Comparison of ENCODE assay signal across 8 cellular contexts in the genomic region with DNA sequence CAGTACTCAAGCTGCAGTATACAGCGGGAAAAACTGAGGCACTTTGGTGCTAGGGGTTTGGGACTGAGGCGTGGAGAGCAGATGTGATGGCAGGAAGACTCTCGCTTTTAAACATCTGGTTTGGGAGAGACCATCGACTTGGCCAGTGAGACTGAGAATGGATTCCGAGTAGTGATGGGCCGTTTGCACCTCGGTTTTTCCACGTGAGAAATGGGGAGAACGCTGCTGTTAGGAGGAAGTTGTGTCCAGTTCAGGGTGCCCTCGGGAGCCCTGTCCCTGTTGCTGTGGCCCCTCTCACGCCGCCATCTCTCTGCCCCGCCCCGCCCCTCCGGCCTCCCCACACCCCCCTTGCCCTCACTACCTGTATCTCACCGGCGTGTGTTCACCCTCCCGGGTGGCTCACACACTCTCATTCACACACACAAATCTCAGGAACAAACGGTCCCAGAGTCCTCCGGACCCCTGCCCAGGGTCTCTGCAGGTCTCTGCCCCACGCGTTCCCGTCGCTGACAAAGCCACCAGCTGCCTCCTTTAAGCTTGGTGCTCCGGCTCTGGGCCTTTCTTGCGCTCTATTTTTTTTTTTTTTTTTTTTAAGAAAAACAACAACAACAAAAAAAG. TPM values are rescaled to one million over a fixed set of nuclear protein-coding genes. Genes with fewer than 3 reads are reported as not detected.
DNase-seq lines count a peak whose midpoint lies in the region; ATAC-seq and TF ChIP-seq lines count a peak whose summit lies in the region.

No MANE protein-coding gene starts in this region.

- H3K27me3 ChIP-seq in left lung, result peaks cover 0 to 20% of the 10 kb centered on the region in 2 donors
- no peaks in the 10 kb centered on the region for H3K27me3 ChIP-seq in tibial artery

- no peak for TF ChIP-seq CTCF in left lung (IDR thresholded peaks at IDR 0.05)
- TF ChIP-seq CTCF in tibial artery (IDR thresholded peaks at IDR 0.05), result no peak

- H3K4me3 ChIP-seq in left lung, result peak overlapping the region; percentile 67
- H3K4me3 ChIP-seq in tibial artery, result peak overlapping the region; percentile 73 to 92

- H3K36me3 ChIP-seq in left lung (no peaks in the 10 kb centered on the region), tibial artery (no peaks in the 10 kb centered on the region)

- intact Hi-C loops in left lung (cut with DNase I) (loop anchor here in 1 of 2 donors (2.0 to 10.0 kb wide), 2 partner anchors 15 to 123 kb away; no protein-coding TSS in a partner anchor), tibial artery (cut with DNase I; ENCODE audit: low total_unique reads) (loop anchor here (1.0 kb wide), 1 partner anchor 19 kb away; the partner anchor contains the start of gene NRSN2)

- H3K27ac ChIP-seq in adipose tissue (ENCODE audit: low read depth, low read length), result peak overlapping the region; percentile 11
- H3K27ac ChIP-seq in left lung, result peak overlapping the region; percentile 68 to 72
- H3K27ac ChIP-seq in tibial artery, result peak overlapping the region; percentile 95 to 96

- H3K9me3 ChIP-seq in left lung (no peaks in the 10 kb centered on the region), tibial artery (no peaks in the 10 kb centered on the region)

- DNase-seq in activated T-cell treated with anti-CD3 and anti-CD28 coated beads, Interleukin-2, amount 50 U/mL, for 1 hour, result peak; percentile 25
- DNase-seq in activated T-cell treated with anti-CD3 and anti-CD28 coated beads for 4 hours (no peak), left lung (no peak), tibial artery (no peak), SHP77 (lab: John Stamatoyannopoulos, UW) (no peak), D341Med (ENCODE audit: low spot score) (no peak)
- DNase-seq in activated effector memory CD4-positive, alpha-beta T cell treated with anti-CD3 and anti-CD28 coated beads, Interleukin-2, amount 50 U/mL, for 16 hours, result no peak

- ATAC-seq in left lung, result no peak

- 31 to 57% (median 52%) methylated on average over 22 to 26 of the region's 26 CpGs for WGBS in adipose tissue, 3 donors

- peaks cover 18 to 48% of the 10 kb centered on the region in 2 donors for H3K4me1 ChIP-seq in left lung
- peaks cover 0 to 44% (median 23%) of the 10 kb centered on the region in 4 donors for H3K4me1 ChIP-seq in tibial artery

RNA-seq across cellular contexts. Expression of gene SOX12, which starts 2.7 kb away (rescaled TPM):
- 1 to 10 TPM; 2.1 to 3.3 (median 2.4) TPM for polyA plus RNA-seq in adipose tissue
- 10 to 100 TPM; 14.0 to 18.7 TPM for total RNA-seq in left lung

RNA-seq across cellular contexts. Expression of gene NRSN2, which starts 18.9 kb away (rescaled TPM):
- polyA plus RNA-seq in adipose tissue, result 10 to 100 TPM in 2 of 3 donors, 1 to 10 TPM in 1; 9.8 to 26.4 (median 21.6) TPM
- total RNA-seq in left lung, result 10 to 100 TPM; 34.4 to 38.8 TPM

RNA-seq across cellular contexts. Expression of gene ZCCHC3, which starts 30.7 kb away (rescaled TPM):
- polyA plus RNA-seq in adipose tissue, result 1 to 10 TPM; 4.1 to 8.9 (median 7.8) TPM
- 10 to 100 TPM; 11.5 to 15.3 TPM for total RNA-seq in left lung

RNA-seq across cellular contexts. Expression of gene C20orf96, which starts 37.5 kb away (rescaled TPM):
- 1 to 10 TPM; 3.4 to 6.2 (median 3.5) TPM for polyA plus RNA-seq in adipose tissue
- 1 to 10 TPM; 6.9 to 8.3 TPM for total RNA-seq in left lung

RNA-seq across cellular contexts. Expression of gene TRIB3, which starts 52.5 kb away (rescaled TPM):
- 10 to 100 TPM in 1 of 3 donors, 1 to 10 TPM in 2; 5.4 to 12.9 (median 7.9) TPM for polyA plus RNA-seq in adipose tissue
- total RNA-seq in left lung, result 10 to 100 TPM; 19.0 to 28.4 TPM

Comparison
In these comparisons a context has a peak if more than half of its experiments do, and no peak if none do; other contexts are left out.
1. H3K27ac ChIP-seq: peak in every context shown above with its lines; median percentile 96 in tibial artery; 70 in left lung; 11 in adipose tissue.